ENCODE assay signal across 1 cellular context in the genomic region with DNA sequence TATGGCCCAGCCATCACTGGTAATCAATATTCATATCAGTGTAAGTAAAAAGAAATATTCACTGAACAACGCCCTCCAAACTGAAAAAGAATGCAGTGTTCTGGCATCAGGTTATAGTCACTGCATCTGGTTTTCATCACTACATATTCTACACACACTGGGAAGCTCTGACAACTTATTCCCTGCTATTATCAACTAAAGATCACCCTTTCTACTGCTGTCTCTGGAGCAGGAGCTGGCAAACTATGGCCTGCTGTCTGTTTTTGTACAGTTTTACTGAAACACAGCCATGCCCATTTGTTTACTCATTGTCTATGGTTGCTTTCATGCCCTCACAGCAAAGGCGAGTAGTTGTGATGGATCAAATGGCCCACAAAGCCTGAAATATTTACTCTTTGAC.
TF ChIP-seq lines count a peak whose summit lies in the region.

No MANE protein-coding gene starts in this region.

TF ChIP-seq in GM12878, 131 proteins besides CTCF, POLR2A, EP300 and RAD21:
- TF ChIP-seq MYC (IDR thresholded peaks at IDR 0.05; ENCODE audit: insufficient read depth, insufficient read length, insufficient replicate concordance, low read length, severe bottlenecking) (no peak), ZNF274 (IDR thresholded peaks at IDR 0.05; ENCODE audit: insufficient read depth, insufficient read length) (no peak), ZNF207 (IDR thresholded peaks at IDR 0.05; ENCODE audit: borderline replicate concordance) (no peak), BHLHE40 (IDR thresholded peaks at IDR 0.05; ENCODE audit: borderline replicate concordance in 1 of 2, low read depth in 2 of 2, low read length in 1 of 2) (no peak), GABPA (IDR thresholded peaks at IDR 0.05; ENCODE audit: low read depth) (no peak), NFIC (IDR thresholded peaks at IDR 0.05; ENCODE audit: low read depth, low read length) (no peak), NR2C2 (IDR thresholded peaks at IDR 0.05; ENCODE audit: borderline replicate concordance, control insufficient read depth, insufficient read length, low read depth) (no peak), RAD51 (IDR thresholded peaks at IDR 0.05) (no peak), SP1 (IDR thresholded peaks at IDR 0.05; ENCODE audit: low read depth, low read length) (no peak), MEF2A (IDR thresholded peaks at IDR 0.05; ENCODE audit: insufficient read depth, low read depth, low read length) (no peak), IKZF1 (conservative IDR thresholded peaks at IDR 0.05) (no peak), POU2F2 (IDR thresholded peaks at IDR 0.05; ENCODE audit: borderline replicate concordance, low read depth, low read length) (no peak), RFX5 (IDR thresholded peaks at IDR 0.05; ENCODE audit: low read depth, low read length) (no peak), EGR1 (IDR thresholded peaks at IDR 0.05; ENCODE audit: borderline replicate concordance in 1 of 2, low read depth in 2 of 2, low read length in 2 of 2) (no peak), MXI1 (IDR thresholded peaks at IDR 0.05; ENCODE audit: low read depth, low read length) (no peak), PAX5 (IDR thresholded peaks at IDR 0.05; ENCODE audit: borderline replicate concordance, low read depth, low read length) (no peak)
- TF ChIP-seq, protein P1, sequence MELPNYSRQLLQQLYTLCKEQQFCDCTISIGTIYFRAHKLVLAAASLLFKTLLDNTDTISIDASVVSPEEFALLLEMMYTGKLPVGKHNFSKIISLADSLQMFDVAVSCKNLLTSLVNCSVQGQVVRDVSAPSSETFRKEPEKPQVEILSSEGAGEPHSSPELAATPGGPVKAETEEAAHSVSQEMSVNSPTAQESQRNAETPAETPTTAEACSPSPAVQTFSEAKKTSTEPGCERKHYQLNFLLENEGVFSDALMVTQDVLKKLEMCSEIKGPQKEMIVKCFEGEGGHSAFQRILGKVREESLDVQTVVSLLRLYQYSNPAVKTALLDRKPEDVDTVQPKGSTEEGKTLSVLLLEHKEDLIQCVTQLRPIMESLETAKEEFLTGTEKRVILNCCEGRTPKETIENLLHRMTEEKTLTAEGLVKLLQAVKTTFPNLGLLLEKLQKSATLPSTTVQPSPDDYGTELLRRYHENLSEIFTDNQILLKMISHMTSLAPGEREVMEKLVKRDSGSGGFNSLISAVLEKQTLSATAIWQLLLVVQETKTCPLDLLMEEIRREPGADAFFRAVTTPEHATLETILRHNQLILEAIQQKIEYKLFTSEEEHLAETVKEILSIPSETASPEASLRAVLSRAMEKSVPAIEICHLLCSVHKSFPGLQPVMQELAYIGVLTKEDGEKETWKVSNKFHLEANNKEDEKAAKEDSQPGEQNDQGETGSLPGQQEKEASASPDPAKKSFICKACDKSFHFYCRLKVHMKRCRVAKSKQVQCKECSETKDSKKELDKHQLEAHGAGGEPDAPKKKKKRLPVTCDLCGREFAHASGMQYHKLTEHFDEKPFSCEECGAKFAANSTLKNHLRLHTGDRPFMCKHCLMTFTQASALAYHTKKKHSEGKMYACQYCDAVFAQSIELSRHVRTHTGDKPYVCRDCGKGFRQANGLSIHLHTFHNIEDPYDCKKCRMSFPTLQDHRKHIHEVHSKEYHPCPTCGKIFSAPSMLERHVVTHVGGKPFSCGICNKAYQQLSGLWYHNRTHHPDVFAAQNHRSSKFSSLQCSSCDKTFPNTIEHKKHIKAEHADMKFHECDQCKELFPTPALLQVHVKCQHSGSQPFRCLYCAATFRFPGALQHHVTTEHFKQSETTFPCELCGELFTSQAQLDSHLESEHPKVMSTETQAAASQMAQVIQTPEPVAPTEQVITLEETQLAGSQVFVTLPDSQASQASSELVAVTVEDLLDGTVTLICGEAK (IDR thresholded peaks at IDR 0.05; ENCODE audit: borderline replicate concordance) = no peak
- TF ChIP-seq, protein P2, sequence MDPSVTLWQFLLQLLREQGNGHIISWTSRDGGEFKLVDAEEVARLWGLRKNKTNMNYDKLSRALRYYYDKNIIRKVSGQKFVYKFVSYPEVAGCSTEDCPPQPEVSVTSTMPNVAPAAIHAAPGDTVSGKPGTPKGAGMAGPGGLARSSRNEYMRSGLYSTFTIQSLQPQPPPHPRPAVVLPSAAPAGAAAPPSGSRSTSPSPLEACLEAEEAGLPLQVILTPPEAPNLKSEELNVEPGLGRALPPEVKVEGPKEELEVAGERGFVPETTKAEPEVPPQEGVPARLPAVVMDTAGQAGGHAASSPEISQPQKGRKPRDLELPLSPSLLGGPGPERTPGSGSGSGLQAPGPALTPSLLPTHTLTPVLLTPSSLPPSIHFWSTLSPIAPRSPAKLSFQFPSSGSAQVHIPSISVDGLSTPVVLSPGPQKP (IDR thresholded peaks at IDR 0.05; ENCODE audit: low read depth, low read length) = no peak
- TF ChIP-seq, protein P3, sequence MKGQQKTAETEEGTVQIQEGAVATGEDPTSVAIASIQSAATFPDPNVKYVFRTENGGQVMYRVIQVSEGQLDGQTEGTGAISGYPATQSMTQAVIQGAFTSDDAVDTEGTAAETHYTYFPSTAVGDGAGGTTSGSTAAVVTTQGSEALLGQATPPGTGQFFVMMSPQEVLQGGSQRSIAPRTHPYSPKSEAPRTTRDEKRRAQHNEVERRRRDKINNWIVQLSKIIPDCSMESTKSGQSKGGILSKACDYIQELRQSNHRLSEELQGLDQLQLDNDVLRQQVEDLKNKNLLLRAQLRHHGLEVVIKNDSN (IDR thresholded peaks at IDR 0.05; ENCODE audit: borderline replicate concordance, extremely low read length, insufficient read depth, low read depth, low read length) = no peak
- TF ChIP-seq, protein P4, sequence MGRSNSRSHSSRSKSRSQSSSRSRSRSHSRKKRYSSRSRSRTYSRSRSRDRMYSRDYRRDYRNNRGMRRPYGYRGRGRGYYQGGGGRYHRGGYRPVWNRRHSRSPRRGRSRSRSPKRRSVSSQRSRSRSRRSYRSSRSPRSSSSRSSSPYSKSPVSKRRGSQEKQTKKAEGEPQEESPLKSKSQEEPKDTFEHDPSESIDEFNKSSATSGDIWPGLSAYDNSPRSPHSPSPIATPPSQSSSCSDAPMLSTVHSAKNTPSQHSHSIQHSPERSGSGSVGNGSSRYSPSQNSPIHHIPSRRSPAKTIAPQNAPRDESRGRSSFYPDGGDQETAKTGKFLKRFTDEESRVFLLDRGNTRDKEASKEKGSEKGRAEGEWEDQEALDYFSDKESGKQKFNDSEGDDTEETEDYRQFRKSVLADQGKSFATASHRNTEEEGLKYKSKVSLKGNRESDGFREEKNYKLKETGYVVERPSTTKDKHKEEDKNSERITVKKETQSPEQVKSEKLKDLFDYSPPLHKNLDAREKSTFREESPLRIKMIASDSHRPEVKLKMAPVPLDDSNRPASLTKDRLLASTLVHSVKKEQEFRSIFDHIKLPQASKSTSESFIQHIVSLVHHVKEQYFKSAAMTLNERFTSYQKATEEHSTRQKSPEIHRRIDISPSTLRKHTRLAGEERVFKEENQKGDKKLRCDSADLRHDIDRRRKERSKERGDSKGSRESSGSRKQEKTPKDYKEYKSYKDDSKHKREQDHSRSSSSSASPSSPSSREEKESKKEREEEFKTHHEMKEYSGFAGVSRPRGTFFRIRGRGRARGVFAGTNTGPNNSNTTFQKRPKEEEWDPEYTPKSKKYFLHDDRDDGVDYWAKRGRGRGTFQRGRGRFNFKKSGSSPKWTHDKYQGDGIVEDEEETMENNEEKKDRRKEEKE (IDR thresholded peaks at IDR 0.05) = no peak
